22 cellular contexts compared by ENCODE assay signal in the genomic region with DNA sequence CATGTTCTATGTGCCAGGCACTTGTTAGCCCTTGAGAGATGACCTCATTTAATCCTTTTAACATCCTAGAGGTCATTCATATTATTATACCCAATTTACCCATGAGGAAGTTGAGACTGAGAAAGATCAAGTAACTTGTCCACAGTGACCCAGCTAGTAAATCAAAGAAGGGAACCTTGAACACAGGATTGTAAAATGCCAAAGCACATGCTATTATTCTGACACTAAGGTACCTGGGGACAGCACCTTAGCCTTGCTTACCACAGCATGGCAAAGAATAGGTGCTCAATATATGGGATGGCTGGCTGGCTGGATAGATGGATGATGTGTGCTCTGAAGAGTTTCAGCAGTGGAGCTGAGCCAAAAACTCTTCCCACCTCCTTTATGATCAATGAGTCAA. TPM values are rescaled to one million over a fixed set of nuclear protein-coding genes. Genes with fewer than 3 reads are reported as not detected.
DNase-seq lines count a peak whose midpoint lies in the region; ATAC-seq and TF ChIP-seq lines count a peak whose summit lies in the region.
"Had no signal": no experiment of that assay in that cellular context is flagged by ENCODE, and none has a peak within 500 bp of the region (broad histone marks: within the 10 kb centered on the region; RNA-seq: fewer than 3 reads in every experiment).

No MANE protein-coding gene starts in this region.

- H3K27me3 Mint-ChIP-seq in GM23338 (ENCODE audit: insufficient read depth, low read depth, poor library complexity) (peaks cover 40% of the 10 kb centered on the region), nephron progenitor cell (ENCODE audit: low read depth, poor library complexity) (peaks cover 23% of the 10 kb centered on the region), endothelial cell (ENCODE audit: unreplicated experiment) (peaks cover 3% of the 10 kb centered on the region)
- H3K27me3 Mint-ChIP-seq in activated T-helper 1 cell treated with anti-CD3 and anti-CD28 coated beads, Interleukin-12 subunit alpha, Interleukin-12 subunit beta, Interleukin-2, Interleukin-4 antibody, amounts not matched to agents 30 ng/mL and 10 ng/mL and 1 ng/mL, durations not matched to agents 14 hours and 24 hours and 36 hours (ENCODE audit: insufficient read depth), result peaks cover 5% of the 10 kb centered on the region

- H3K4me3 Mint-ChIP-seq in GM23338, result no peak overlapping the region
- H3K4me3 Mint-ChIP-seq in nephron progenitor cell, result peak overlapping the region; percentile 11
- no peak overlapping the region for H3K4me3 Mint-ChIP-seq in activated T-helper 1 cell treated with anti-CD3 and anti-CD28 coated beads, Interleukin-12 subunit alpha, Interleukin-12 subunit beta, Interleukin-2, Interleukin-4 antibody, amounts not matched to agents 30 ng/mL and 10 ng/mL and 1 ng/mL, durations not matched to agents 14 hours and 24 hours and 36 hours
- H3K4me3 Mint-ChIP-seq in endothelial cell (ENCODE audit: unreplicated experiment), result no peak overlapping the region
- H3K4me3 Mint-ChIP-seq: CD4-positive, alpha-beta T cell had no signal

- H3F3A ChIP-seq in GM23338 (replicated peaks; ENCODE audit: low read depth), result no peaks in the 10 kb centered on the region; the same call in 1 of the 2 replicates

- no peaks in the 10 kb centered on the region for H3K79me2 ChIP-seq in GM23338 (replicated peaks; ENCODE audit: insufficient read depth)

- DNase-seq in GM23338 (ENCODE audit: low spot score) (no peak), islet precursor cell (peak; percentile 5), nephron progenitor cell (no peak), lower lobe of right lung (no peak), endothelial cell (ENCODE audit: low spot score) (no peak), body of pancreas (no peak)
- DNase-seq in activated T-helper 1 cell treated with anti-CD3 and anti-CD28 coated beads, Interleukin-12 subunit alpha, Interleukin-12 subunit beta, Interleukin-2, Interleukin-4 antibody, amounts not matched to agents 30 ng/mL and 10 ng/mL and 1 ng/mL, durations not matched to agents 14 hours and 24 hours and 36 hours (ENCODE audit: low spot score), result no peak
- DNase-seq: BE2C; Calu3; CD4-positive, alpha-beta T cell; DMS153; GOT3; Kasumi-1; NCI-H1048; NCI-H1417 treated with DMSO at 0.1 percent for 48 hours; NCI-H187; NCI-H510A treated with DMSO at 0.1 percent for 48 hours; NCI-H748 treated with DMSO at 0.1 percent for 48 hours; SHP77 treated with DMSO at 0.1 percent for 48 hours; SK-N-SH had no signal

- no peaks in the 10 kb centered on the region for H3K36me3 ChIP-seq in GM23338 (ENCODE audit: insufficient read depth)
- H3K36me3 ChIP-seq in lower lobe of right lung, result no peaks in the 10 kb centered on the region
- H3K36me3 ChIP-seq in body of pancreas (replicated peaks in 1 of 2; ENCODE audit: insufficient read depth in 1 of 2, low read depth in 2 of 2), result no peaks in the 10 kb centered on the region
- H3K36me3 ChIP-seq: BE2C had no signal

- H3K9me3 Mint-ChIP-seq in GM23338 (peaks cover 4% of the 10 kb centered on the region; the same call in 2 of the 3 replicates), nephron progenitor cell (peaks cover 5% of the 10 kb centered on the region), endothelial cell (ENCODE audit: unreplicated experiment) (no peaks in the 10 kb centered on the region)
- no peaks in the 10 kb centered on the region for H3K9me3 Mint-ChIP-seq in activated T-helper 1 cell treated with anti-CD3 and anti-CD28 coated beads, Interleukin-12 subunit alpha, Interleukin-12 subunit beta, Interleukin-2, Interleukin-4 antibody, amounts not matched to agents 30 ng/mL and 10 ng/mL and 1 ng/mL, durations not matched to agents 14 hours and 24 hours and 36 hours
- H3K9me3 Mint-ChIP-seq: CD4-positive, alpha-beta T cell had no signal

- peaks cover 51% of the 10 kb centered on the region for H3K4me1 Mint-ChIP-seq in GM23338
- H3K4me1 Mint-ChIP-seq in nephron progenitor cell, result peaks cover 79% of the 10 kb centered on the region
- H3K4me1 Mint-ChIP-seq in activated T-helper 1 cell treated with anti-CD3 and anti-CD28 coated beads, Interleukin-12 subunit alpha, Interleukin-12 subunit beta, Interleukin-2, Interleukin-4 antibody, amounts not matched to agents 30 ng/mL and 10 ng/mL and 1 ng/mL, durations not matched to agents 14 hours and 24 hours and 36 hours (ENCODE audit: low read depth), result no peaks in the 10 kb centered on the region
- H3K4me1 Mint-ChIP-seq in endothelial cell (ENCODE audit: unreplicated experiment), result peaks cover 39% of the 10 kb centered on the region

- H3K9me2 ChIP-seq in GM23338 (ENCODE audit: insufficient read depth), result 0 out of 2 replicates have a peak, but pooled peaks cover 3% of the 10 kb centered on the region
- H3K9me2 ChIP-seq: SK-N-SH had no signal

- H3K27me3 ChIP-seq in GM23338 (ENCODE audit: insufficient read depth) (peaks cover 20% of the 10 kb centered on the region), lower lobe of right lung (ENCODE audit: low read depth) (no peaks in the 10 kb centered on the region), body of pancreas (no peaks in the 10 kb centered on the region)
- H3K27me3 ChIP-seq: BE2C had no signal

- H3K9me3 ChIP-seq in lower lobe of right lung, result no peaks in the 10 kb centered on the region
- H3K9me3 ChIP-seq in body of pancreas, result no peaks in the 10 kb centered on the region
- H3K9me3 ChIP-seq: BE2C, SK-N-SH had no signal

- H3K4me2 ChIP-seq in GM23338, result peak overlapping the region; percentile 70; the same call in 1 of the 2 replicates
- H3K4me2 ChIP-seq: SK-N-SH had no signal

- H3K36me3 Mint-ChIP-seq in GM23338 (ENCODE audit: low read depth), result peaks cover 7% of the 10 kb centered on the region
- peaks cover 5% of the 10 kb centered on the region for H3K36me3 Mint-ChIP-seq in nephron progenitor cell (ENCODE audit: low read depth)
- H3K36me3 Mint-ChIP-seq in activated T-helper 1 cell treated with anti-CD3 and anti-CD28 coated beads, Interleukin-12 subunit alpha, Interleukin-12 subunit beta, Interleukin-2, Interleukin-4 antibody, amounts not matched to agents 30 ng/mL and 10 ng/mL and 1 ng/mL, durations not matched to agents 14 hours and 24 hours and 36 hours (ENCODE audit: low read depth), result no peaks in the 10 kb centered on the region
- no peaks in the 10 kb centered on the region for H3K36me3 Mint-ChIP-seq in endothelial cell (ENCODE audit: low read depth, unreplicated experiment)

- no peaks in the 10 kb centered on the region for H4K20me1 ChIP-seq in GM23338 (replicated peaks; ENCODE audit: insufficient read depth)

- ATAC-seq in GM23338 (no peak), lower lobe of right lung (no peak), body of pancreas (no peak)
- ATAC-seq: HCT116 had no signal

- intact Hi-C loops in activated T-helper 1 cell treated with anti-CD3 and anti-CD28 coated beads, Interleukin-12 subunit alpha, Interleukin-12 subunit beta, Interleukin-2, Interleukin-4 antibody, amounts not matched to agents 30 ng/mL and 10 ng/mL and 1 ng/mL, durations not matched to agents 14 hours and 24 hours and 36 hours (cut with micrococcal nuclease), result no loop called here
- intact Hi-C loops in lower lobe of right lung (cut with DNase I), result no loop called here
- intact Hi-C loops in body of pancreas (cut with DNase I), result no loop called here

- H2AFZ ChIP-seq in GM23338, result peak overlapping the region; percentile 63; the same call in 1 of the 2 replicates

- H3K27ac Mint-ChIP-seq in GM23338 (no peak overlapping the region), nephron progenitor cell (peak overlapping the region; percentile 52), endothelial cell (ENCODE audit: unreplicated experiment) (no peak overlapping the region)
- no peak overlapping the region for H3K27ac Mint-ChIP-seq in activated T-helper 1 cell treated with anti-CD3 and anti-CD28 coated beads, Interleukin-12 subunit alpha, Interleukin-12 subunit beta, Interleukin-2, Interleukin-4 antibody, amounts not matched to agents 30 ng/mL and 10 ng/mL and 1 ng/mL, durations not matched to agents 14 hours and 24 hours and 36 hours
- H3K27ac Mint-ChIP-seq: CD4-positive, alpha-beta T cell had no signal

- H3K4me3 ChIP-seq in GM23338, result no peak overlapping the region
- no peak overlapping the region for H3K4me3 ChIP-seq in lower lobe of right lung
- H3K4me3 ChIP-seq in body of pancreas, result no peak overlapping the region

- no peak for TF ChIP-seq POLR2A in body of pancreas (IDR thresholded peaks at IDR 0.05)

- H3K27ac ChIP-seq in GM23338 (ENCODE audit: low read depth) (no peak overlapping the region), lower lobe of right lung (no peak overlapping the region), body of pancreas (no peak overlapping the region)
- H3K27ac ChIP-seq: RWPE1 had no signal

- TF ChIP-seq CTCF in GM23338 (conservative IDR thresholded peaks at IDR 0.05; ENCODE audit: low read depth in 2 of 2), result no peak
- TF ChIP-seq CTCF in nephron progenitor cell (IDR thresholded peaks at IDR 0.05), result no peak
- no peak for TF ChIP-seq CTCF in lower lobe of right lung (IDR thresholded peaks at IDR 0.05)
- TF ChIP-seq CTCF in endothelial cell (IDR thresholded peaks at IDR 0.05; ENCODE audit: unreplicated experiment), result no peak
- no peak for TF ChIP-seq CTCF in body of pancreas (IDR thresholded peaks at IDR 0.05)

- H3K4me1 ChIP-seq in GM23338 (ENCODE audit: insufficient read depth) (peaks cover 49% of the 10 kb centered on the region), lower lobe of right lung (no peaks in the 10 kb centered on the region), body of pancreas (no peaks in the 10 kb centered on the region)

TF ChIP-seq in GM23338, 12 proteins besides CTCF, POLR2A, EP300 and RAD21 (continues in another document):
- no peak for TF ChIP-seq ZNF114 (CRISPR knock-in tag; IDR thresholded peaks at IDR 0.05)

RNA-seq across cellular contexts. Expression of gene PKDCC, which starts 16.5 kb away (rescaled TPM):
- 32.8 and 44.8 TPM in 2 replicates for total RNA-seq in GM23338 (2014; rRNA removed; shearing (Covaris generic))
- 7.0 and 9.3 TPM in 2 replicates for polyA plus RNA-seq in GM23338 (2016; fragmentation: Nextera tagmentation; extraction: Ambion mirVana)
- not detected in 2 replicates for total RNA-seq in activated T-helper 1 cell treated with anti-CD3 and anti-CD28 coated beads, Interleukin-12 subunit alpha, Interleukin-12 subunit beta, Interleukin-2, Interleukin-4 antibody, amounts not matched to agents 30 ng/mL and 10 ng/mL and 1 ng/mL, durations not matched to agents 14 hours and 24 hours and 36 hours
- total RNA-seq in lower lobe of right lung (65.8 TPM), endothelial cell (ENCODE audit: unreplicated experiment) (9.6 TPM), body of pancreas (10 to 100 TPM; 25.7 to 93.9 TPM)
- total RNA-seq: CD4-positive, alpha-beta T cell had no signal
